ENCODE assay signal across 8 cellular contexts in genomic region chr16:31108035-31108793, GRCh38. TPM values are rescaled to one million over a fixed set of nuclear protein-coding genes. Genes with fewer than 3 reads are reported as not detected.
DNase-seq lines count a peak whose midpoint lies in the region; ATAC-seq and TF ChIP-seq lines count a peak whose summit lies in the region.

Gene BCKDK (plus strand): TSS chr16:31108386. CDS start chr16:31109224, 838 bp downstream.

- peak within 1 kb of the TSS; percentile 100 for H3K4me3 ChIP-seq in BLaER1

- CTCF ChIA-PET in activated CD8-positive, alpha-beta T cell treated with anti-CD3 and anti-CD28 coated beads, Interleukin-2, amount 10 ng/mL, durations not matched to agents 7 days and 5 days (lab: Charles Lee), result interaction anchor here (1.5 to 2.3 kb wide), 3 partner anchors 34 to 157 kb away, joined by 4 to 9 read pairs (median 5); partner anchors contain the start of genes ZNF646 and ZNF668

- peak; percentile 58 for TF ChIP-seq POLR2A in GM19099 (IDR thresholded peaks at IDR 0.05; ENCODE audit: extremely low read depth, insufficient read length, low read depth)

- DNase-seq in NCI-H774 (lab: John Stamatoyannopoulos, UW) (peak; percentile 49), lung microvascular endothelial cell (ENCODE audit: low read depth in 2 of 2) (peak; percentile 64 to 74)
- peak; percentile 83 for DNase-seq in activated CD8-positive, alpha-beta T cell treated with anti-CD3 and anti-CD28 coated beads, Interleukin-2, amount 10 ng/mL, durations not matched to agents 7 days and 5 days
- peak; percentile 29 for DNase-seq in effector CD8-positive, alpha-beta T cell (lab: John Stamatoyannopoulos, UW)
- DNase-seq in stimulated activated CD4-positive, alpha-beta T cell treated with anti-CD3 and anti-CD28 coated beads, TNF-alpha, amount 100 ng/mL, for 48 hours (ENCODE audit: low read depth in 3 of 3), result peak; percentile 57 to 75 (median 68)

- H3K27ac Mint-ChIP-seq in activated CD8-positive, alpha-beta T cell treated with anti-CD3 and anti-CD28 coated beads, Interleukin-2, amount 10 ng/mL, durations not matched to agents 7 days and 5 days, result peak within 1 kb of the TSS; percentile 86

- peaks cover 30% of the 10 kb centered on the region for H3K36me3 Mint-ChIP-seq in activated CD8-positive, alpha-beta T cell treated with anti-CD3 and anti-CD28 coated beads, Interleukin-2, amount 10 ng/mL, durations not matched to agents 7 days and 5 days (ENCODE audit: low read depth)

- peak within 1 kb of the TSS; percentile 90 for H3K27ac ChIP-seq in BLaER1

- H3K4me1 ChIP-seq in BLaER1, result peaks cover 51% of the 10 kb centered on the region

- H3K9ac ChIP-seq in BLaER1, result peak within 1 kb of the TSS; percentile 95

- peak; percentile 60 for ATAC-seq in HG03378 (IDR thresholded peaks at IDR 0.05; ENCODE audit: unreplicated experiment)
- peak; percentile 89 for ATAC-seq in activated CD8-positive, alpha-beta T cell treated with anti-CD3 and anti-CD28 coated beads, Interleukin-2, amount 10 ng/mL, durations not matched to agents 7 days and 5 days

- peaks cover 42% of the 10 kb centered on the region for H3K36me3 ChIP-seq in BLaER1

- no peaks in the 10 kb centered on the region for H4K20me1 ChIP-seq in BLaER1

- POLR2A ChIA-PET in activated CD8-positive, alpha-beta T cell treated with anti-CD3 and anti-CD28 coated beads, Interleukin-2, amount 10 ng/mL, durations not matched to agents 7 days and 5 days (lab: Charles Lee), result interaction anchor here (0.6 to 1.4 kb wide), 2 partner anchors 9 to 1201 kb away, joined by 3 to 4 read pairs; partner anchors contain the start of gene KAT8

- peak within 1 kb of the TSS; percentile 98 for H3K4me2 ChIP-seq in BLaER1

- H3K4me3 Mint-ChIP-seq in activated CD8-positive, alpha-beta T cell treated with anti-CD3 and anti-CD28 coated beads, Interleukin-2, amount 10 ng/mL, durations not matched to agents 7 days and 5 days, result peak within 1 kb of the TSS; percentile 80

- peaks cover 31% of the 10 kb centered on the region for H3K4me1 Mint-ChIP-seq in activated CD8-positive, alpha-beta T cell treated with anti-CD3 and anti-CD28 coated beads, Interleukin-2, amount 10 ng/mL, durations not matched to agents 7 days and 5 days (ENCODE audit: low read depth)

- H3K9me3 ChIP-seq in BLaER1, result no peaks in the 10 kb centered on the region

- no peaks in the 10 kb centered on the region for H3K27me3 Mint-ChIP-seq in activated CD8-positive, alpha-beta T cell treated with anti-CD3 and anti-CD28 coated beads, Interleukin-2, amount 10 ng/mL, durations not matched to agents 7 days and 5 days (ENCODE audit: low read depth)

- H3K9me3 Mint-ChIP-seq in activated CD8-positive, alpha-beta T cell treated with anti-CD3 and anti-CD28 coated beads, Interleukin-2, amount 10 ng/mL, durations not matched to agents 7 days and 5 days (ENCODE audit: insufficient read depth), result no peaks in the 10 kb centered on the region

- H3K27me3 ChIP-seq in BLaER1, result no peaks in the 10 kb centered on the region

RNA-seq across cellular contexts. Expression of gene BCKDK, which starts in this region (rescaled TPM):
- total RNA-seq in activated CD8-positive, alpha-beta T cell treated with anti-CD3 and anti-CD28 coated beads, Interleukin-2, amount 10 ng/mL, durations not matched to agents 7 days and 5 days, result 10 to 100 TPM; 38.9 TPM
- 10.0 and 12.3 TPM in 2 replicates for total RNA-seq in lung microvascular endothelial cell

Comparison
In these comparisons a context has a peak if more than half of its experiments do, and no peak if none do; other contexts are left out.
1. Peak in every context shown above with its lines: DNase-seq, ATAC-seq, H3K4me3 ChIP-seq and H3K27ac ChIP-seq.
2. DNase-seq: peak in every context shown above with its lines; median percentile 83 in activated CD8-positive, alpha-beta T cell treated with anti-CD3 and anti-CD28 coated beads, Interleukin-2, amount 10 ng/mL, durations not matched to agents 7 days and 5 days; 69 in lung microvascular endothelial cell; 68 in stimulated activated CD4-positive, alpha-beta T cell treated with anti-CD3 and anti-CD28 coated beads, TNF-alpha, amount 100 ng/mL, for 48 hours; 49 in NCI-H774; 29 in effector CD8-positive, alpha-beta T cell.